1 cellular context compared by ENCODE assay signal in genomic region chr6:54690596-54690995, GRCh38.
TF ChIP-seq lines count a peak whose summit lies in the region.

No MANE protein-coding gene starts in this region.

TF ChIP-seq in HEK293, 187 proteins besides CTCF, POLR2A, EP300 and RAD21 (continued from another document and continues in another):
- TF ChIP-seq ZNF449 (tag by site-specific recombination; IDR thresholded peaks at IDR 0.05), result no peak
- TF ChIP-seq ZNF23 (tag by site-specific recombination; IDR thresholded peaks at IDR 0.05; ENCODE audit: borderline replicate concordance), result no peak
- TF ChIP-seq ZNF548 (tag by site-specific recombination; IDR thresholded peaks at IDR 0.05), result no peak
- 0 out of 2 replicates have a peak, but pooled peaks have one; percentile 11 for TF ChIP-seq WT1 (tag by site-specific recombination; IDR thresholded peaks at IDR 0.05)
- TF ChIP-seq ZNF266 (tag by site-specific recombination; IDR thresholded peaks at IDR 0.05; ENCODE audit: low read depth), result no peak
- no peak for TF ChIP-seq ZBTB8A (tag by site-specific recombination; IDR thresholded peaks at IDR 0.05)
- TF ChIP-seq BCL11B (tag by site-specific recombination; IDR thresholded peaks at IDR 0.05; ENCODE audit: low read depth), result no peak
- TF ChIP-seq ZNF571 (tag by site-specific recombination; IDR thresholded peaks at IDR 0.05), result no peak
- peak; percentile 45; the same call in 1 of the 2 replicates for TF ChIP-seq ZNF843 (tag by site-specific recombination; IDR thresholded peaks at IDR 0.05)
- no peak for TF ChIP-seq ZNF248 (tag by site-specific recombination; IDR thresholded peaks at IDR 0.05)
- no peak for TF ChIP-seq KLF10 (tag by site-specific recombination; IDR thresholded peaks at IDR 0.05)
- peak; percentile 44; the same call in 1 of the 2 replicates for TF ChIP-seq OSR2 (tag by site-specific recombination; IDR thresholded peaks at IDR 0.05)
- no peak for TF ChIP-seq AEBP2 (tag by site-specific recombination; IDR thresholded peaks at IDR 0.05; ENCODE audit: borderline replicate concordance)
- TF ChIP-seq ZNF513 (tag by site-specific recombination; IDR thresholded peaks at IDR 0.05), result no peak
- no peak for TF ChIP-seq ZFP37 (tag by site-specific recombination; IDR thresholded peaks at IDR 0.05)
- no peak for TF ChIP-seq ZNF138 (tag by site-specific recombination; IDR thresholded peaks at IDR 0.05; ENCODE audit: borderline replicate concordance)
- peak; percentile 75 for TF ChIP-seq FEZF1 (tag by site-specific recombination; IDR thresholded peaks at IDR 0.05)
- no peak for TF ChIP-seq ZNF433 (tag by site-specific recombination; IDR thresholded peaks at IDR 0.05; ENCODE audit: low read depth)
- TF ChIP-seq TCF7L2 (IDR thresholded peaks at IDR 0.05; ENCODE audit: borderline replicate concordance, low read depth, low read length), result peak; percentile 84
- no peak for TF ChIP-seq ZNF398 (tag by site-specific recombination; IDR thresholded peaks at IDR 0.05)
- TF ChIP-seq GFI1B (tag by site-specific recombination; IDR thresholded peaks at IDR 0.05), result no peak
- no peak for TF ChIP-seq ZNF354C (tag by site-specific recombination; IDR thresholded peaks at IDR 0.05; ENCODE audit: borderline replicate concordance, low read depth)
- TF ChIP-seq GLIS1 (tag by site-specific recombination; IDR thresholded peaks at IDR 0.05), result no peak
- TF ChIP-seq ZNF596 (tag by site-specific recombination; IDR thresholded peaks at IDR 0.05), result no peak
- no peak for TF ChIP-seq ZNF555 (tag by site-specific recombination; conservative IDR thresholded peaks at IDR 0.05)
- TF ChIP-seq ZFP3 (tag by site-specific recombination; IDR thresholded peaks at IDR 0.05; ENCODE audit: low read depth), result no peak
- peak; percentile 69; the same call in 1 of the 2 replicates for TF ChIP-seq TRIM28 (IDR thresholded peaks at IDR 0.05; ENCODE audit: borderline replicate concordance, low read length)
- TF ChIP-seq MZF1 (tag by site-specific recombination; IDR thresholded peaks at IDR 0.05; ENCODE audit: borderline replicate concordance), result peak; percentile 35; the same call in 1 of the 2 replicates
- no peak for TF ChIP-seq ZNF488 (tag by site-specific recombination; IDR thresholded peaks at IDR 0.05)
- TF ChIP-seq IKZF3 (tag by site-specific recombination; IDR thresholded peaks at IDR 0.05), result peak; percentile 18; the same call in 1 of the 2 replicates
- no peak for TF ChIP-seq KLF8 (tag by site-specific recombination; IDR thresholded peaks at IDR 0.05)
- no peak for TF ChIP-seq ZNF324 (tag by site-specific recombination; IDR thresholded peaks at IDR 0.05)
- TF ChIP-seq ZNF221 (tag by site-specific recombination; IDR thresholded peaks at IDR 0.05; ENCODE audit: borderline replicate concordance), result no peak
- TF ChIP-seq ZXDB (tag by site-specific recombination; IDR thresholded peaks at IDR 0.05), result 0 out of 2 replicates have a peak, but pooled peaks have one; percentile 33
- TF ChIP-seq KLF1 (tag by site-specific recombination; IDR thresholded peaks at IDR 0.05), result no peak
- TF ChIP-seq ZSCAN23 (tag by site-specific recombination; IDR thresholded peaks at IDR 0.05), result no peak
- TF ChIP-seq ZNF610 (tag by site-specific recombination; IDR thresholded peaks at IDR 0.05; ENCODE audit: borderline replicate concordance), result no peak
- no peak for TF ChIP-seq ZNF302 (tag by site-specific recombination; IDR thresholded peaks at IDR 0.05; ENCODE audit: low read depth)
- no peak for TF ChIP-seq ZBTB49 (tag by site-specific recombination; IDR thresholded peaks at IDR 0.05; ENCODE audit: low read depth)
- TF ChIP-seq ZNF239 (tag by site-specific recombination; IDR thresholded peaks at IDR 0.05), result no peak
- TF ChIP-seq ZNF558 (tag by site-specific recombination; IDR thresholded peaks at IDR 0.05), result no peak
- TF ChIP-seq YY1 (tag by site-specific recombination; IDR thresholded peaks at IDR 0.05), result no peak
- no peak for TF ChIP-seq ZBTB7A (tag by site-specific recombination; IDR thresholded peaks at IDR 0.05; ENCODE audit: low read depth)
- no peak for TF ChIP-seq ZNF776 (tag by site-specific recombination; IDR thresholded peaks at IDR 0.05; ENCODE audit: borderline replicate concordance)
- no peak for TF ChIP-seq KLF9 (tag by site-specific recombination; IDR thresholded peaks at IDR 0.05; ENCODE audit: low read depth)
- no peak for TF ChIP-seq GLI4 (tag by site-specific recombination; IDR thresholded peaks at IDR 0.05)
- no peak for TF ChIP-seq ZNF664 (tag by site-specific recombination; IDR thresholded peaks at IDR 0.05)
- no peak for TF ChIP-seq PRDM2 (tag by site-specific recombination; IDR thresholded peaks at IDR 0.05; ENCODE audit: borderline replicate concordance)
- TF ChIP-seq ZNF544 (tag by site-specific recombination; IDR thresholded peaks at IDR 0.05), result no peak
- no peak for TF ChIP-seq SCRT2 (tag by site-specific recombination; IDR thresholded peaks at IDR 0.05)
- TF ChIP-seq, protein P1, sequence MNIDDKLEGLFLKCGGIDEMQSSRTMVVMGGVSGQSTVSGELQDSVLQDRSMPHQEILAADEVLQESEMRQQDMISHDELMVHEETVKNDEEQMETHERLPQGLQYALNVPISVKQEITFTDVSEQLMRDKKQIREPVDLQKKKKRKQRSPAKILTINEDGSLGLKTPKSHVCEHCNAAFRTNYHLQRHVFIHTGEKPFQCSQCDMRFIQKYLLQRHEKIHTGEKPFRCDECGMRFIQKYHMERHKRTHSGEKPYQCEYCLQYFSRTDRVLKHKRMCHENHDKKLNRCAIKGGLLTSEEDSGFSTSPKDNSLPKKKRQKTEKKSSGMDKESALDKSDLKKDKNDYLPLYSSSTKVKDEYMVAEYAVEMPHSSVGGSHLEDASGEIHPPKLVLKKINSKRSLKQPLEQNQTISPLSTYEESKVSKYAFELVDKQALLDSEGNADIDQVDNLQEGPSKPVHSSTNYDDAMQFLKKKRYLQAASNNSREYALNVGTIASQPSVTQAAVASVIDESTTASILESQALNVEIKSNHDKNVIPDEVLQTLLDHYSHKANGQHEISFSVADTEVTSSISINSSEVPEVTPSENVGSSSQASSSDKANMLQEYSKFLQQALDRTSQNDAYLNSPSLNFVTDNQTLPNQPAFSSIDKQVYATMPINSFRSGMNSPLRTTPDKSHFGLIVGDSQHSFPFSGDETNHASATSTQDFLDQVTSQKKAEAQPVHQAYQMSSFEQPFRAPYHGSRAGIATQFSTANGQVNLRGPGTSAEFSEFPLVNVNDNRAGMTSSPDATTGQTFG (tag by site-specific recombination; IDR thresholded peaks at IDR 0.05; ENCODE audit: borderline replicate concordance), result no peak
